8 cellular contexts compared by ENCODE assay signal in genomic region chr1:235067396-235068154, GRCh38.
A peak's percentile ranks its signal among the peaks of the same experiment; 100 is the strongest.
DNase-seq lines count a peak whose midpoint lies in the region; TF ChIP-seq lines count a peak whose summit lies in the region.

No MANE protein-coding gene starts in this region.

- H3K27me3 ChIP-seq in adipocyte (replicated peaks; ENCODE audit: control insufficient read depth, insufficient read depth, low read length) (no peaks in the 10 kb centered on the region), hepatocyte (no peaks in the 10 kb centered on the region), skeletal muscle tissue (ENCODE audit: control insufficient read depth in 3 of 3, insufficient read depth in 3 of 3, low read length in 3 of 3) (no peaks in the 10 kb centered on the region)
- H3K27me3 ChIP-seq in CD4-positive, alpha-beta memory T cell (ENCODE audit: insufficient read depth, low read length), result no peaks in the 10 kb centered on the region

- no peak overlapping the region for H2AFZ ChIP-seq in hepatocyte

- POLR2A ChIA-PET in CD4-positive, alpha-beta memory T cell (lab: Charles Lee; ENCODE audit: partially characterized antibody), result interaction anchor here (0.6 kb wide), 1 partner anchor 162 kb away, joined by 3 read pairs; no protein-coding TSS in a partner anchor

- no peaks in the 10 kb centered on the region for H3K27me3 Mint-ChIP-seq in CD4-positive, alpha-beta memory T cell

- H3K4me1 Mint-ChIP-seq in CD4-positive, alpha-beta memory T cell, result peaks cover 9 to 22% (median 13%) of the 10 kb centered on the region in 4 donors

- H3K27ac ChIP-seq in hepatocyte, result peak overlapping the region; percentile 96
- H3K27ac ChIP-seq in skeletal muscle tissue (ENCODE audit: low read depth, low read length), result peak overlapping the region; percentile 81
- no peak overlapping the region for H3K27ac ChIP-seq in CD4-positive, alpha-beta memory T cell (ENCODE audit: low read depth, low read length)

- TF ChIP-seq CTCF in NB4 (IDR thresholded peaks at IDR 0.05; ENCODE audit: low read depth, low read length) (no peak), hepatocyte (IDR thresholded peaks at IDR 0.05; ENCODE audit: poor library complexity) (no peak)

- DNase-seq in DMS79 treated with DMSO at 0.1 percent for 48 hours (lab: John Stamatoyannopoulos, UW) (peak; percentile 92), NB4 (ENCODE audit: low read depth) (peak; percentile 64), adipocyte (ENCODE audit: low read depth) (peak; percentile 97), hepatocyte (ENCODE audit: low spot score) (peak; percentile 90)
- no peak for DNase-seq in CD4-positive, alpha-beta memory T cell
- DNase-seq in central memory CD4-positive, alpha-beta T cell, result no peak
- no peak for DNase-seq in stimulated activated naive CD4-positive, alpha-beta T cell (lab: John Stamatoyannopoulos, UW)

- H3K4me3 Mint-ChIP-seq in CD4-positive, alpha-beta memory T cell, result no peak overlapping the region

- H3K4me1 ChIP-seq in adipocyte (ENCODE audit: control insufficient read depth, insufficient read depth, low read length) (peaks cover 33% of the 10 kb centered on the region), hepatocyte (ENCODE audit: insufficient read depth) (peaks cover 25% of the 10 kb centered on the region), skeletal muscle tissue (ENCODE audit: control insufficient read depth in 3 of 3, insufficient read depth in 3 of 3, low read length in 3 of 3) (peaks cover 37 to 48% (median 45%) of the 10 kb centered on the region in 3 donors)
- peaks cover 11% of the 10 kb centered on the region for H3K4me1 ChIP-seq in CD4-positive, alpha-beta memory T cell (ENCODE audit: insufficient read depth, low read length)

- H3K9me3 Mint-ChIP-seq in CD4-positive, alpha-beta memory T cell, result no peaks in the 10 kb centered on the region

- H3K4me3 ChIP-seq in NB4 (ENCODE audit: low read depth, low read length), result no peak overlapping the region
- peak overlapping the region; percentile 44 for H3K4me3 ChIP-seq in adipocyte (ENCODE audit: low read length)
- no peak overlapping the region for H3K4me3 ChIP-seq in hepatocyte
- H3K4me3 ChIP-seq in skeletal muscle tissue (ENCODE audit: low read length in 3 of 3), result no peak overlapping the region
- H3K4me3 ChIP-seq in CD4-positive, alpha-beta memory T cell (ENCODE audit: low read length in 2 of 2), result no peak overlapping the region

- H3K36me3 Mint-ChIP-seq in CD4-positive, alpha-beta memory T cell, result no peaks in the 10 kb centered on the region

- H3K9ac ChIP-seq in adipocyte (ENCODE audit: low read length) (peak overlapping the region; percentile 63), skeletal muscle tissue (ENCODE audit: low read depth in 1 of 3, low read length in 3 of 3) (peak overlapping the region in 2 of 3 donors; percentile 28 to 33)

- no peaks in the 10 kb centered on the region for H3K36me3 ChIP-seq in adipocyte (ENCODE audit: control insufficient read depth, insufficient read depth, low read length, severe bottlenecking)
- H3K36me3 ChIP-seq in hepatocyte (replicated peaks; ENCODE audit: insufficient read depth, low read depth), result no peaks in the 10 kb centered on the region
- H3K36me3 ChIP-seq in skeletal muscle tissue (ENCODE audit: control insufficient read depth in 3 of 3, insufficient read depth in 3 of 3, low read length in 3 of 3), result no peaks in the 10 kb centered on the region
- no peaks in the 10 kb centered on the region for H3K36me3 ChIP-seq in CD4-positive, alpha-beta memory T cell (ENCODE audit: insufficient read depth, low read length)

- H3K9me3 ChIP-seq in adipocyte (ENCODE audit: control insufficient read depth, low read length) (no peaks in the 10 kb centered on the region), hepatocyte (ENCODE audit: low read depth) (no peaks in the 10 kb centered on the region), skeletal muscle tissue (ENCODE audit: control insufficient read depth in 3 of 3, low read length in 3 of 3) (no peaks in the 10 kb centered on the region)
- H3K9me3 ChIP-seq in CD4-positive, alpha-beta memory T cell (ENCODE audit: control insufficient read depth in 1 of 2, low read length in 2 of 2), result no peaks in the 10 kb centered on the region

- peak overlapping the region; percentile 47 for H3K4me2 ChIP-seq in hepatocyte

- H4K20me1 ChIP-seq in hepatocyte (ENCODE audit: insufficient read depth, poor library complexity, severe bottlenecking), result no peaks in the 10 kb centered on the region

- TF ChIP-seq POLR2A in NB4 (IDR thresholded peaks at IDR 0.05; ENCODE audit: extremely low read depth, insufficient read length), result no peak

- peak overlapping the region in 1 of 7 donors; percentile 41 for H3K27ac Mint-ChIP-seq in CD4-positive, alpha-beta memory T cell

- no peaks in the 10 kb centered on the region for H3K79me2 ChIP-seq in hepatocyte

- no peaks in the 10 kb centered on the region for H3K9me2 ChIP-seq in hepatocyte (replicated peaks; ENCODE audit: insufficient read depth)

- intact Hi-C loops in CD4-positive, alpha-beta memory T cell (cut with micrococcal nuclease), result no loop called here

- CTCF ChIA-PET in CD4-positive, alpha-beta memory T cell (lab: Charles Lee; ENCODE audit: partially characterized antibody), result no interaction called here

- WGBS in hepatocyte (ENCODE audit: low lambda C conversion rate, missing lambda C conversion rate), result 65% methylated on average over 12 of the region's 12 CpGs

Comparison
In these comparisons a context has a peak if more than half of its experiments do, and no peak if none do; other contexts are left out.
1. DNase-seq: peak in DMS79 treated with DMSO at 0.1 percent for 48 hours (single experiment), NB4 (single experiment), adipocyte (single experiment) and hepatocyte (single experiment); none in CD4-positive, alpha-beta memory T cell (0 of 5), central memory CD4-positive, alpha-beta T cell (single experiment) and stimulated activated naive CD4-positive, alpha-beta T cell (0 of 6).